In the genomic region with DNA sequence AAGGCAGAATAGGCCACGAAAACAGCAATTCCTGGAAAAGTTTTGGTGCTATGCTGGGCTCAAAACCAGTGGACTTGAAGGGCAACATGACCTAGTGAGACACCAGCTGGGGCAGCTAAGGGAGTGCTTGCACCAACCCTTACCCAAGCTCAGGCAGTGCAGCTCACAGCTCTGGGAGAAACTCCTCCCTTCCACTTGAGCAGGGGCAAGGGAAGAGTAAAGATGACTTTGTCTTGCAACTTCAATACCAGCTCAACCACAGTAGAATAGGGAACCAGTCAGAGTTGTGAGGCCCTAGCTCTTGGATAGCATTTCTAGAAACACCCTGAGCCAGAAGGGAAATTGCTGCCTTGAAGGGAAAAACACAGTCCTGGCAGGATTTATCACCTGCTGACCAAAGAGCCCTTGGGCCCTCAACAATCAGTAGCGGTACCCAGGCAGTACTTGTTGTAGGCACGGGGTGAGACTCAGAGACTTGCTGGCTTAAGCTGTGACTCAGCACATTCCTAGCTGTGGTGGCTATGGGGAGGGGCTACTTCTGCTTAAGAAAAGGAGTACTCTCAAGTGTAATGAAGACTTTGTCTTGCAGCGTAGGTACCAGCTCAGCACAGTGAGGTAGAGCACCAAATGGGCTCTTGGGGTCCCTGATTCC, we compare ENCODE assay signal across 8 cellular contexts. TPM values are rescaled to one million over a fixed set of nuclear protein-coding genes. Genes with fewer than 3 reads are reported as not detected.
DNase-seq lines count a peak whose midpoint lies in the region; ATAC-seq and TF ChIP-seq lines count a peak whose summit lies in the region.

No MANE protein-coding gene starts in this region.

- CTCF ChIA-PET in PC-3 (lab: Charles Lee), result no interaction called here

- peak overlapping the region; percentile 69 for H2AFZ ChIP-seq in PC-3 (ENCODE audit: low read length)

- POLR2A ChIA-PET in PC-3 (lab: Charles Lee; ENCODE audit: unreplicated experiment), result no interaction called here

- no peaks in the 10 kb centered on the region for H3K27me3 ChIP-seq in PC-3 (ENCODE audit: low read length)

- ATAC-seq in PC-3, result peak; percentile 89
- ATAC-seq in HG03280 (IDR thresholded peaks at IDR 0.05; ENCODE audit: unreplicated experiment), result no peak
- ATAC-seq in GM19395 (IDR thresholded peaks at IDR 0.05; ENCODE audit: unreplicated experiment), result no peak

- no peaks in the 10 kb centered on the region for H3K9me2 ChIP-seq in PC-3 (replicated peaks; ENCODE audit: low read length)

- H3K4me3 ChIP-seq in PC-3 (ENCODE audit: low read length), result no peak overlapping the region
- H3K4me3 ChIP-seq in fibroblast of pulmonary artery (replicated peaks; ENCODE audit: low read depth, low read length), result no peak overlapping the region

- peaks cover 12% of the 10 kb centered on the region for H3K4me1 ChIP-seq in PC-3 (ENCODE audit: insufficient read depth, low read length)

- no peak overlapping the region for H3K4me2 ChIP-seq in PC-3 (ENCODE audit: low read length)

- intact Hi-C loops in PC-3 (cut with micrococcal nuclease), result no loop called here

- H3K36me3 ChIP-seq in PC-3 (ENCODE audit: low read depth, low read length), result no peaks in the 10 kb centered on the region

- H4K20me1 ChIP-seq in PC-3 (ENCODE audit: low read length), result no peaks in the 10 kb centered on the region

- no peaks in the 10 kb centered on the region for H3K79me2 ChIP-seq in PC-3 (ENCODE audit: low read length)

- peak overlapping the region; percentile 36 for H3K27ac ChIP-seq in PC-3 (ENCODE audit: low read length)

- H3F3A ChIP-seq in PC-3 (ENCODE audit: low read length, unreplicated experiment), result no peaks in the 10 kb centered on the region

- H3K9me3 ChIP-seq in PC-3 (ENCODE audit: low read length), result no peaks in the 10 kb centered on the region

- no peak for TF ChIP-seq CTCF in PC-3 (conservative IDR thresholded peaks at IDR 0.05; ENCODE audit: low read depth, low read length)
- TF ChIP-seq CTCF in fibroblast of pulmonary artery (IDR thresholded peaks at IDR 0.05; ENCODE audit: low read length, missing control alignments), result no peak

- no TSS peak for BruUV-seq in PC-3 (replicated peaks; lab: Mats Ljungman, UMichigan)

- DNase-seq in H4 (ENCODE audit: low spot score), result peak; percentile 95
- DNase-seq in PC-3, result peak; percentile 81
- peak; percentile 68 for DNase-seq in fibroblast of pulmonary artery (ENCODE audit: low read depth)
- peak; percentile 17 for DNase-seq in putamen (ENCODE audit: low spot score)
- no peak for DNase-seq in KG1 (lab: John Stamatoyannopoulos, UW)
- no peak for DNase-seq in activated CD4-positive, alpha-beta T cell treated with anti-CD3 and anti-CD28 coated beads, Interleukin-2, amount 50 U/mL, for 4 hours

- no peak overlapping the region for H3K9ac ChIP-seq in PC-3 (ENCODE audit: low read length)

RNA-seq across cellular contexts. Expression of gene ABCG2, which starts 19.7 kb away (rescaled TPM):
- total RNA-seq in H4 (2014; rRNA removed; shearing (Covaris generic)), result 14.9 and 15.9 TPM in 2 replicates
- total RNA-seq in PC-3 (2014; rRNA removed), result not detected in 2 replicates

Comparison
In these comparisons a context has a peak if more than half of its experiments do, and no peak if none do; other contexts are left out.
1. DNase-seq: peak in H4 (single experiment), PC-3 (single experiment), fibroblast of pulmonary artery (single experiment) and putamen (single experiment); none in KG1 (single experiment) and activated CD4-positive, alpha-beta T cell treated with anti-CD3 and anti-CD28 coated beads, Interleukin-2, amount 50 U/mL, for 4 hours (0 of 2).
2. RNA of gene ABCG2, which starts 19.7 kb away (total RNA-seq): 14.9 to 15.9 TPM in H4; not detected in PC-3; every median in the first group is over 10 times any median in the second.